31 cellular contexts compared by ENCODE assay signal in the genomic region with DNA sequence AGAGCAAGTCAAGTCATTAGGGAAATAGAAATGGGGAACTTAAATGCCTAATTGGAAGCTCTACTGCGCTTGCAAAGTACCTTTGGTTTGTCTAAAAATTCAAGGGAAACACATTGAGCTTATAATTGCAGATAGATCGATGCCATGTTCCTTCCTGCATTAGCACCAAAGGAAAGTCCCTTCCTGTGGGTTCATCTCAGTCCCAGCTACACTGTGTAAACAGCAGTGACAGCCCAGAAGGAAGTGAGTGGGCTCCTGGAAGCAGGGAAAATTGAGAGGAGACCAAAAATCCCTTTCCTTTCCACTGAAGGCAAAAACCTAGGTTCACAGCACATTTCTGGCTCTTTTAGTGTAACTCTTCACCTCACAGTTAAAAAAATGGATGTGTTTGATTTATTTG.
"Had no signal": no experiment of that assay in that cellular context is flagged by ENCODE, and none has a peak within 500 bp of the region (broad histone marks: within the 10 kb centered on the region; RNA-seq: fewer than 3 reads in every experiment).

No MANE protein-coding gene starts in this region.

- DNase-seq: activated B cell treated with CpG ODN at 0.5 μM for 24 hours; activated CD4-positive, alpha-beta memory T cell treated with anti-CD3 and anti-CD28 coated beads for 36 hours; activated CD4-positive, alpha-beta T cell treated with anti-CD3 and anti-CD28 coated beads for 4 hours; activated CD4-positive, alpha-beta T cell treated with anti-CD3 and anti-CD28 coated beads, Interleukin-2, amount 10 ng/mL, durations not matched to agents 24 days and 14 days; activated CD4-positive, alpha-beta T cell treated with anti-CD3 and anti-CD28 coated beads, Interleukin-2, amount 50 U/mL, for 1 hour; activated CD4-positive, alpha-beta T cell treated with anti-CD3 and anti-CD28 coated beads, Interleukin-2, amount 50 U/mL, for 4 hours; activated CD8-positive, alpha-beta memory T cell treated with anti-CD3 and anti-CD28 coated beads, Interleukin-2, amount 50 U/mL, for 4 hours; activated CD8-positive, alpha-beta T cell treated with anti-CD3 and anti-CD28 coated beads for 36 hours; activated effector memory CD4-positive, alpha-beta T cell treated with anti-CD3 and anti-CD28 coated beads, Interleukin-2, amount 50 U/mL, for 16 hours; activated gamma-delta T cell treated with Interleukin-2 at 50 U/mL for 16 hours; activated naive CD4-positive, alpha-beta T cell; activated naive CD4-positive, alpha-beta T cell treated with anti-CD3 and anti-CD28 coated beads for 36 hours; activated naive CD4-positive, alpha-beta T cell treated with anti-CD3 and anti-CD28 coated beads, Interleukin-2, amount 50 U/mL, for 16 hours; activated naive CD8-positive, alpha-beta T cell treated with anti-CD3 and anti-CD28 coated beads for 36 hours; activated T-cell treated with anti-CD3 and anti-CD28 coated beads for 4 hours; activated T-cell treated with anti-CD3 and anti-CD28 coated beads, Interleukin-2, amount 50 U/mL, for 1 hour; activated T-cell treated with anti-CD3 and anti-CD28 coated beads, Interleukin-2, amount 50 U/mL, for 4 hours; activated T-cell treated with anti-CD3 and anti-CD28 coated beads, Interleukin-2, amount 50 U/mL, for 72 hours; adrenal gland; amniotic stem cell; aorta; body of pancreas; brain microvascular endothelial cell; central memory CD4-positive, alpha-beta T cell; T-helper 1 cell; T-helper 2 cell; T-helper 9 cell had no signal

- H3K27ac ChIP-seq: adrenal gland, body of pancreas, brain microvascular endothelial cell, breast epithelium, VCaP had no signal

- ATAC-seq: activated CD4-positive, CD25-positive, alpha-beta regulatory T cell treated with anti-CD3 and anti-CD28 coated beads, Interleukin-2, amount 50 U/mL, for 24 hours; activated CD8-positive, alpha-beta T cell treated with anti-CD3 and anti-CD28 coated beads for 36 hours; activated T-cell treated with anti-CD3 and anti-CD28 coated beads, Interleukin-2, amount 50 U/mL, for 4 hours; activated T-cell treated with anti-CD3 and anti-CD28 coated beads, Interleukin-2, amount 50 U/mL, for 72 hours; activated T-helper 17 cell treated with anti-CD3 and anti-CD28 coated beads, Interleukin-2, amount 50 U/mL, for 72 hours; body of pancreas had no signal

- H3K4me1 ChIP-seq: adrenal gland had no signal

- H3K9me3 ChIP-seq: adrenal gland, body of pancreas had no signal

- H3K27me3 ChIP-seq: adrenal gland, body of pancreas, brain microvascular endothelial cell, breast epithelium had no signal

- H3K36me3 ChIP-seq: adrenal gland, brain microvascular endothelial cell, breast epithelium had no signal

- H3K4me3 ChIP-seq: adrenal gland, body of pancreas, breast epithelium had no signal
